In the genomic region with DNA sequence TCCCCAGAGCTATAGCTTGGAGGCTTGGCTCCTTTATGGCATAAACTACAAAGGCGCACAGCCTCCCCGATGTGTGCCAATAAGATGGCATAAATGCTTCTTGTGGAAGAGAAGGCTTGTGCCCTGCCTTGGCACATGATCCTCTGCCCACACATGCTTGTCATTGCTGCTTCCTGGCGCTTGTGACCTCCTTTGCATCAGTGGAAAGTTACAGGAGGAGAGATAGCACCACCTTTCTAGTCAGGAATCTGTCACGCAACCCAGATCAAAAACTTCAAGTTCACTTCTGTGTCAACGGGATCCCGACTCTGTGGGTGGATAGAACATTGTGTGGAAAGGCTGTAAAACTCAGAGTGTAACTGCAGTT, we compare ENCODE assay signal across 8 cellular contexts.
DNase-seq lines count a peak whose midpoint lies in the region; ATAC-seq, FAIRE-seq and TF ChIP-seq lines count a peak whose summit lies in the region.

No MANE protein-coding gene starts in this region.

- no peak overlapping the region for H2AK9ac ChIP-seq in IMR-90 (replicated peaks; ENCODE audit: low read depth, low read length, poor library complexity)

- POLR2A ChIA-PET in IMR-90 (lab: Charles Lee; ENCODE audit: unreplicated experiment), result no interaction called here

- H3K9me1 ChIP-seq in IMR-90 (ENCODE audit: insufficient read depth, low read length) (peaks cover 9% of the 10 kb centered on the region; the same call in 1 of the 2 replicates), keratinocyte (ENCODE audit: control insufficient read depth, extremely low read depth, insufficient read depth, low read length) (no peaks in the 10 kb centered on the region)

- intact Hi-C loops in IMR-90 (cut with micrococcal nuclease), result no loop called here

- FAIRE-seq in keratinocyte (lab: Jason Lieb, UNC), result peak; percentile 57

- peak overlapping the region; percentile 81; the same call in 1 of the 2 replicates for H4K91ac ChIP-seq in IMR-90 (ENCODE audit: insufficient read depth, low read depth, low read length)

- no peaks in the 10 kb centered on the region for H4K20me1 ChIP-seq in IMR-90 (ENCODE audit: insufficient read depth, low read length)
- H4K20me1 ChIP-seq in keratinocyte (ENCODE audit: control insufficient read depth, extremely low read depth, insufficient read depth, low read length), result no peaks in the 10 kb centered on the region

- TF ChIP-seq RAD21 in IMR-90 (IDR thresholded peaks at IDR 0.05; ENCODE audit: low read length), result no peak

- peak overlapping the region; percentile 39; the same call in 1 of the 2 replicates for H3K4ac ChIP-seq in IMR-90 (ENCODE audit: low read depth, low read length)

- peak overlapping the region; percentile 43 for H2BK15ac ChIP-seq in IMR-90 (ENCODE audit: low read depth, low read length)

- H3K14ac ChIP-seq in IMR-90 (replicated peaks; ENCODE audit: low read depth, low read length), result 0 out of 2 replicates have a peak overlapping the region, but pooled peaks have one; percentile 2

- BruUV-seq in IMR-90 (replicated peaks; lab: Mats Ljungman, UMichigan), result no TSS peak

- peak overlapping the region; percentile 32; the same call in 1 of the 2 replicates for H2BK20ac ChIP-seq in IMR-90 (ENCODE audit: low read depth, low read length)

- H3K36me3 ChIP-seq in IMR-90 (ENCODE audit: control insufficient read depth, insufficient read depth, low read length) (no peaks in the 10 kb centered on the region), keratinocyte (ENCODE audit: control insufficient read depth in 2 of 2, extremely low read depth in 1 of 2, insufficient read depth in 2 of 2, low read length in 2 of 2) (no peaks in the 10 kb centered on the region)

- H3K27me3 Mint-ChIP-seq in activated T-cell treated with anti-CD3 and anti-CD28 coated beads, Interleukin-2, amount 50 U/mL, for 4 hours (ENCODE audit: low read depth), result no peaks in the 10 kb centered on the region

- no peak for ATAC-seq in IMR-90 (ENCODE audit: low read depth)
- peak; percentile 82 to 86 for ATAC-seq in activated T-cell treated with anti-CD3 and anti-CD28 coated beads, Interleukin-2, amount 50 U/mL, for 4 hours
- no peak for ATAC-seq in HG03108 (IDR thresholded peaks at IDR 0.05; ENCODE audit: unreplicated experiment)

- H3K27ac ChIP-seq in IMR-90 (ENCODE audit: insufficient read depth, low read length) (peak overlapping the region; percentile 63), keratinocyte (ENCODE audit: control insufficient read depth, insufficient read depth, low read length) (no peak overlapping the region)

- H3K56ac ChIP-seq in IMR-90 (ENCODE audit: extremely low read depth, insufficient read depth, low read length), result no peak overlapping the region

- no peaks in the 10 kb centered on the region for H3K27me3 ChIP-seq in IMR-90 (ENCODE audit: control insufficient read depth, insufficient read depth, low read length)
- H3K27me3 ChIP-seq in keratinocyte (ENCODE audit: control insufficient read depth, extremely low read depth, insufficient read depth, low read length), result no peaks in the 10 kb centered on the region

- no peak overlapping the region for H2BK5ac ChIP-seq in IMR-90 (ENCODE audit: low read depth, low read length, poor library complexity, severe bottlenecking)

- H2AFZ ChIP-seq in IMR-90 (replicated peaks; ENCODE audit: low read length, poor library complexity) (no peak overlapping the region), keratinocyte (ENCODE audit: control insufficient read depth, low read length) (no peak overlapping the region)

- peak overlapping the region; percentile 74 for H4K5ac ChIP-seq in IMR-90 (ENCODE audit: low read depth, low read length)

- in situ Hi-C loops in IMR-90 (cut with MboI; ENCODE audit: low sequenced_read_pairs), result no loop called here

- peaks cover 19% of the 10 kb centered on the region for H3K4me1 ChIP-seq in IMR-90 (ENCODE audit: control insufficient read depth, insufficient read depth, low read length)
- peaks cover 27% of the 10 kb centered on the region for H3K4me1 ChIP-seq in keratinocyte (ENCODE audit: control insufficient read depth, extremely low read depth, insufficient read depth, low read length)

- peak overlapping the region; percentile 68 for H3K18ac ChIP-seq in IMR-90 (ENCODE audit: low read depth, low read length)

- H3K9ac ChIP-seq in IMR-90 (ENCODE audit: low read depth, low read length) (peak overlapping the region; percentile 42; the same call in 1 of the 2 replicates), keratinocyte (ENCODE audit: control insufficient read depth, extremely low read depth, insufficient read depth, low read length) (no peak overlapping the region)

- H3K36me3 Mint-ChIP-seq in activated T-cell treated with anti-CD3 and anti-CD28 coated beads, Interleukin-2, amount 50 U/mL, for 4 hours (ENCODE audit: insufficient read depth), result peaks cover 42% of the 10 kb centered on the region

- H3K4me3 ChIP-seq in IMR-90 (ENCODE audit: insufficient read depth, low read depth, low read length) (no peak overlapping the region), keratinocyte (ENCODE audit: control insufficient read depth in 2 of 3, extremely low read depth in 1 of 3, insufficient read depth in 2 of 3, low read depth in 1 of 3, low read length in 3 of 3) (no peak overlapping the region)

- H3K4me2 ChIP-seq in IMR-90 (ENCODE audit: low read depth, low read length) (no peak overlapping the region), keratinocyte (ENCODE audit: control insufficient read depth, extremely low read depth, insufficient read depth, low read depth, low read length) (no peak overlapping the region)

- H3K9me3 ChIP-seq in IMR-90 (ENCODE audit: control insufficient read depth, insufficient read depth, low read length), result no peaks in the 10 kb centered on the region
- no peaks in the 10 kb centered on the region for H3K9me3 ChIP-seq in keratinocyte (ENCODE audit: control insufficient read depth, low read depth, low read length)

- CTCF ChIA-PET in IMR-90 (lab: Yijun Ruan, JAX), result no interaction called here

- TF ChIP-seq CTCF in IMR-90 (conservative IDR thresholded peaks at IDR 0.05; ENCODE audit: low read depth, low read length) (no peak), keratinocyte (optimal IDR thresholded peaks at IDR 0.05 in 1 of 3, IDR thresholded peaks at IDR 0.05 in 1 of 3, conservative IDR thresholded peaks at IDR 0.05 in 1 of 3; ENCODE audit: extremely low read depth in 1 of 3, insufficient read depth in 2 of 3, low read length in 3 of 3) (no peak)

- H4K8ac ChIP-seq in IMR-90 (ENCODE audit: low read depth in 2 of 2, low read length in 2 of 2), result peak overlapping the region; percentile 23 to 75; a peak in 3 of 4 replicates

- WGBS in IMR-90 (ENCODE audit: extremely low coverage in 2 of 2, insufficient read length in 1 of 2), 2 experiments, result no CpG with 5 or more reads among the region's 6 CpGs

- no peak overlapping the region for H3K23ac ChIP-seq in IMR-90 (ENCODE audit: low read depth, low read length)

- peaks cover 90% of the 10 kb centered on the region for H3K4me1 Mint-ChIP-seq in activated T-cell treated with anti-CD3 and anti-CD28 coated beads, Interleukin-2, amount 50 U/mL, for 4 hours (ENCODE audit: low read depth)

- H3K9me3 Mint-ChIP-seq in activated T-cell treated with anti-CD3 and anti-CD28 coated beads, Interleukin-2, amount 50 U/mL, for 4 hours, result no peaks in the 10 kb centered on the region

- peak overlapping the region; percentile 28; the same call in 1 of the 2 replicates for H2BK120ac ChIP-seq in IMR-90 (ENCODE audit: low read depth, low read length)

- no peak for DNase-seq in IMR-90
- peak; percentile 63 for DNase-seq in activated T-cell treated with anti-CD3 and anti-CD28 coated beads, Interleukin-2, amount 50 U/mL, for 4 hours
- DNase-seq in keratinocyte (ENCODE audit: low read depth, low spot score), result no peak
- DNase-seq in stimulated activated CD4-positive, alpha-beta T cell treated with anti-CD3 and anti-CD28 coated beads, TNF-alpha, amount 100 ng/mL, for 1 hour (ENCODE audit: low read depth in 3 of 3, low spot score in 1 of 3), result peak in 2 of 3 donors; percentile 17 to 31
- DNase-seq in D341Med (ENCODE audit: low spot score), result no peak
- no peak for DNase-seq in erythroblast (lab: John Stamatoyannopoulos, UW)
- no peak for DNase-seq in ecto neural progenitor cell (ENCODE audit: low spot score)

- no peaks in the 10 kb centered on the region for H3K79me1 ChIP-seq in IMR-90 (ENCODE audit: low read depth in 1 of 2, low read length in 2 of 2)

- peak overlapping the region; percentile 69 for H2AK5ac ChIP-seq in IMR-90 (ENCODE audit: low read depth, low read length)

- dilution Hi-C loops in IMR-90 (cut with HindIII; ENCODE audit: low sequenced_read_pairs, unreplicated experiment) (no loop called here), keratinocyte (cut with MboI; ENCODE audit: extremely low pct_ligation_motif_present, low sequenced_read_pairs) (no loop called here)

- H3K79me2 ChIP-seq in keratinocyte (ENCODE audit: control insufficient read depth, insufficient read depth, low read length), result no peaks in the 10 kb centered on the region

- TF ChIP-seq POLR2A in IMR-90 (IDR thresholded peaks at IDR 0.05; ENCODE audit: low read depth, low read length) (no peak), erythroblast (IDR thresholded peaks at IDR 0.05; ENCODE audit: low read length) (no peak)

- H3K4me3 Mint-ChIP-seq in activated T-cell treated with anti-CD3 and anti-CD28 coated beads, Interleukin-2, amount 50 U/mL, for 4 hours, result peak overlapping the region; percentile 46

TF ChIP-seq in IMR-90, 13 proteins besides CTCF, POLR2A, EP300 and RAD21 (continues in another document):
- TF ChIP-seq MXI1 (IDR thresholded peaks at IDR 0.05; ENCODE audit: borderline replicate concordance, low read depth, low read length) (no peak), SMC3 (IDR thresholded peaks at IDR 0.05; ENCODE audit: low read depth, low read length) (no peak), RFX5 (IDR thresholded peaks at IDR 0.05; ENCODE audit: low read depth, low read length) (no peak)
- TF ChIP-seq, protein P1, sequence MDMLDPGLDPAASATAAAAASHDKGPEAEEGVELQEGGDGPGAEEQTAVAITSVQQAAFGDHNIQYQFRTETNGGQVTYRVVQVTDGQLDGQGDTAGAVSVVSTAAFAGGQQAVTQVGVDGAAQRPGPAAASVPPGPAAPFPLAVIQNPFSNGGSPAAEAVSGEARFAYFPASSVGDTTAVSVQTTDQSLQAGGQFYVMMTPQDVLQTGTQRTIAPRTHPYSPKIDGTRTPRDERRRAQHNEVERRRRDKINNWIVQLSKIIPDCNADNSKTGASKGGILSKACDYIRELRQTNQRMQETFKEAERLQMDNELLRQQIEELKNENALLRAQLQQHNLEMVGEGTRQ (IDR thresholded peaks at IDR 0.05; ENCODE audit: low read depth, low read length), result no peak
- TF ChIP-seq, protein P2, sequence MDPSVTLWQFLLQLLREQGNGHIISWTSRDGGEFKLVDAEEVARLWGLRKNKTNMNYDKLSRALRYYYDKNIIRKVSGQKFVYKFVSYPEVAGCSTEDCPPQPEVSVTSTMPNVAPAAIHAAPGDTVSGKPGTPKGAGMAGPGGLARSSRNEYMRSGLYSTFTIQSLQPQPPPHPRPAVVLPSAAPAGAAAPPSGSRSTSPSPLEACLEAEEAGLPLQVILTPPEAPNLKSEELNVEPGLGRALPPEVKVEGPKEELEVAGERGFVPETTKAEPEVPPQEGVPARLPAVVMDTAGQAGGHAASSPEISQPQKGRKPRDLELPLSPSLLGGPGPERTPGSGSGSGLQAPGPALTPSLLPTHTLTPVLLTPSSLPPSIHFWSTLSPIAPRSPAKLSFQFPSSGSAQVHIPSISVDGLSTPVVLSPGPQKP (IDR thresholded peaks at IDR 0.05; ENCODE audit: borderline replicate concordance, low read depth, low read length), result no peak

Comparison
In these comparisons a context has a peak if more than half of its experiments do, and no peak if none do; other contexts are left out.
1. ATAC-seq: peak in activated T-cell treated with anti-CD3 and anti-CD28 coated beads, Interleukin-2, amount 50 U/mL, for 4 hours (2 of 2); none in IMR-90 (single experiment) and HG03108 (single experiment).
2. DNase-seq: peak in activated T-cell treated with anti-CD3 and anti-CD28 coated beads, Interleukin-2, amount 50 U/mL, for 4 hours (single experiment) and stimulated activated CD4-positive, alpha-beta T cell treated with anti-CD3 and anti-CD28 coated beads, TNF-alpha, amount 100 ng/mL, for 1 hour (2 of 3); none in IMR-90 (single experiment), keratinocyte (single experiment), D341Med (single experiment), erythroblast (0 of 2) and ecto neural progenitor cell (single experiment).